Comparison of ENCODE assay signal across 27 cellular contexts in genomic region chr2:177249038-177249437, GRCh38. TPM values are rescaled to one million over a fixed set of nuclear protein-coding genes. Genes with fewer than 3 reads are reported as not detected.
DNase-seq lines count a peak whose midpoint lies in the region; ATAC-seq and TF ChIP-seq lines count a peak whose summit lies in the region.
"Had no signal": no experiment of that assay in that cellular context is flagged by ENCODE, and none has a peak within 500 bp of the region (broad histone marks: within the 10 kb centered on the region; RNA-seq: fewer than 3 reads in every experiment).

No MANE protein-coding gene starts in this region.

- H3K27ac Mint-ChIP-seq in activated naive CD4-positive, alpha-beta T cell treated with anti-CD3 and anti-CD28 coated beads, Interleukin-2, amount 50 U/mL, for 24 hours = peak overlapping the region; percentile 65
- H3K27ac Mint-ChIP-seq in activated T-helper 17 cell treated with anti-CD3 and anti-CD28 coated beads, Interleukin-2, amount 50 U/mL, for 72 hours = peak overlapping the region; percentile 33
- peak overlapping the region; percentile 57 for H3K27ac Mint-ChIP-seq in mesothelial cell of epicardium
- H3K27ac Mint-ChIP-seq in stimulated activated effector memory CD8-positive, alpha-beta T cell treated with anti-CD3 and anti-CD28 coated beads, Interleukin-12 subunit alpha, Interleukin-12 subunit beta, amount 100 ng/mL, for 72 hours = peak overlapping the region; percentile 70
- H3K27ac Mint-ChIP-seq: activated naive CD8-positive, alpha-beta T cell treated with anti-CD3 and anti-CD28 coated beads, Interleukin-2, amount 50 U/mL, for 24 hours; B cell; nephron had no signal

- no peak for TF ChIP-seq CTCF in mesothelial cell of epicardium (IDR thresholded peaks at IDR 0.05; ENCODE audit: unreplicated experiment)

- no peaks in the 10 kb centered on the region for H3K9me3 Mint-ChIP-seq in activated naive CD4-positive, alpha-beta T cell treated with anti-CD3 and anti-CD28 coated beads, Interleukin-2, amount 50 U/mL, for 24 hours
- no peaks in the 10 kb centered on the region for H3K9me3 Mint-ChIP-seq in activated T-helper 17 cell treated with anti-CD3 and anti-CD28 coated beads, Interleukin-2, amount 50 U/mL, for 72 hours
- H3K9me3 Mint-ChIP-seq in mesothelial cell of epicardium = no peaks in the 10 kb centered on the region
- H3K9me3 Mint-ChIP-seq in stimulated activated effector memory CD8-positive, alpha-beta T cell treated with anti-CD3 and anti-CD28 coated beads, Interleukin-12 subunit alpha, Interleukin-12 subunit beta, amount 100 ng/mL, for 72 hours = no peaks in the 10 kb centered on the region
- H3K9me3 Mint-ChIP-seq: activated naive CD8-positive, alpha-beta T cell treated with anti-CD3 and anti-CD28 coated beads, Interleukin-2, amount 50 U/mL, for 24 hours; activated T-helper 1 cell treated with anti-CD3 and anti-CD28 coated beads, Interleukin-12 subunit alpha, Interleukin-12 subunit beta, Interleukin-2, Interleukin-4 antibody, amounts not matched to agents 30 ng/mL and 10 ng/mL and 1 ng/mL, durations not matched to agents 14 hours and 24 hours and 36 hours; nephron had no signal

- no peak for ATAC-seq in activated T-helper 17 cell treated with anti-CD3 and anti-CD28 coated beads, Interleukin-2, amount 50 U/mL, for 72 hours (replicated peaks)
- no peak for ATAC-seq in stimulated activated effector memory CD8-positive, alpha-beta T cell treated with anti-CD3 and anti-CD28 coated beads, Interleukin-12 subunit alpha, Interleukin-12 subunit beta, amount 100 ng/mL, for 72 hours
- ATAC-seq in HG02571 (IDR thresholded peaks at IDR 0.05; ENCODE audit: unreplicated experiment) (no peak), HG03378 (IDR thresholded peaks at IDR 0.05; ENCODE audit: unreplicated experiment) (no peak)
- ATAC-seq: A549; activated naive CD8-positive, alpha-beta T cell treated with anti-CD3 and anti-CD28 coated beads, Interleukin-2, amount 50 U/mL, for 24 hours; left ventricle myocardium superior; right cardiac atrium; stimulated activated naive B cell treated with anti-CD40 and anti-IgM and Interleukin-4, amounts not matched to agents 10 μg/mL and 1 μg/mL and 100 μg/mL, for 72 hours had no signal

- no peak for DNase-seq in activated naive CD4-positive, alpha-beta T cell treated with anti-CD3 and anti-CD28 coated beads, Interleukin-2, amount 50 U/mL, for 16 hours
- DNase-seq in mesothelial cell of epicardium (ENCODE audit: low spot score in 2 of 2, unreplicated experiment in 2 of 2) (no peak), NCI-H1105 treated with DMSO at 0.1 percent for 48 hours (lab: John Stamatoyannopoulos, UW) (no peak)
- DNase-seq in stimulated activated effector memory CD8-positive, alpha-beta T cell treated with anti-CD3 and anti-CD28 coated beads, Interleukin-12 subunit alpha, Interleukin-12 subunit beta, amount 100 ng/mL, for 72 hours (ENCODE audit: low spot score in 2 of 2) = no peak
- DNase-seq: activated CD4-positive, alpha-beta T cell treated with anti-CD3 and anti-CD28 coated beads for 48 hours; activated naive CD8-positive, alpha-beta T cell treated with anti-CD3 and anti-CD28 coated beads, Interleukin-2, amount 50 U/mL, for 24 hours; left ventricle myocardium superior; NCI-H1105; NCI-H2029; NCI-H524 treated with DMSO at 0.1 percent for 48 hours; NK-92 treated with Interleukin-12 subunit alpha and Interleukin-12 subunit beta, amount 100 ng/mL, for 24 hours; PC-9; SHP77; stimulated activated CD4-positive, alpha-beta T cell treated with anti-CD3 and anti-CD28 coated beads, Interleukin-12 subunit alpha, Interleukin-12 subunit beta, amount 100 ng/mL, for 4 hours; stimulated activated CD4-positive, alpha-beta T cell treated with anti-CD3 and anti-CD28 coated beads, Interleukin-4, amount 100 ng/mL, for 1 hour; stimulated activated naive B cell treated with anti-CD40 and anti-IgM and Interleukin-4, amounts not matched to agents 10 μg/mL and 1 μg/mL and 100 μg/mL, for 72 hours; T-helper 9 cell; testis had no signal

- peaks cover 87% of the 10 kb centered on the region for H3K4me1 Mint-ChIP-seq in activated naive CD4-positive, alpha-beta T cell treated with anti-CD3 and anti-CD28 coated beads, Interleukin-2, amount 50 U/mL, for 24 hours
- peaks cover 45% of the 10 kb centered on the region for H3K4me1 Mint-ChIP-seq in activated T-helper 17 cell treated with anti-CD3 and anti-CD28 coated beads, Interleukin-2, amount 50 U/mL, for 72 hours
- H3K4me1 Mint-ChIP-seq in mesothelial cell of epicardium = peaks cover 42% of the 10 kb centered on the region
- H3K4me1 Mint-ChIP-seq in stimulated activated effector memory CD8-positive, alpha-beta T cell treated with anti-CD3 and anti-CD28 coated beads, Interleukin-12 subunit alpha, Interleukin-12 subunit beta, amount 100 ng/mL, for 72 hours = peaks cover 65% of the 10 kb centered on the region

- no peaks in the 10 kb centered on the region for H3K27me3 Mint-ChIP-seq in activated naive CD4-positive, alpha-beta T cell treated with anti-CD3 and anti-CD28 coated beads, Interleukin-2, amount 50 U/mL, for 24 hours
- H3K27me3 Mint-ChIP-seq in activated T-helper 17 cell treated with anti-CD3 and anti-CD28 coated beads, Interleukin-2, amount 50 U/mL, for 72 hours = no peaks in the 10 kb centered on the region
- no peaks in the 10 kb centered on the region for H3K27me3 Mint-ChIP-seq in mesothelial cell of epicardium (ENCODE audit: low read depth)
- H3K27me3 Mint-ChIP-seq: activated naive CD8-positive, alpha-beta T cell treated with anti-CD3 and anti-CD28 coated beads, Interleukin-2, amount 50 U/mL, for 24 hours; B cell; stimulated activated naive B cell treated with anti-CD40 and anti-IgM and Interleukin-4, amounts not matched to agents 10 μg/mL and 1 μg/mL and 100 μg/mL, for 72 hours had no signal

- H3K4me3 Mint-ChIP-seq in activated naive CD4-positive, alpha-beta T cell treated with anti-CD3 and anti-CD28 coated beads, Interleukin-2, amount 50 U/mL, for 24 hours = no peak overlapping the region
- no peak overlapping the region for H3K4me3 Mint-ChIP-seq in activated T-helper 17 cell treated with anti-CD3 and anti-CD28 coated beads, Interleukin-2, amount 50 U/mL, for 72 hours
- no peak overlapping the region for H3K4me3 Mint-ChIP-seq in mesothelial cell of epicardium
- no peak overlapping the region for H3K4me3 Mint-ChIP-seq in stimulated activated effector memory CD8-positive, alpha-beta T cell treated with anti-CD3 and anti-CD28 coated beads, Interleukin-12 subunit alpha, Interleukin-12 subunit beta, amount 100 ng/mL, for 72 hours
- H3K4me3 Mint-ChIP-seq: activated naive CD8-positive, alpha-beta T cell treated with anti-CD3 and anti-CD28 coated beads, Interleukin-2, amount 50 U/mL, for 24 hours; activated T-helper 1 cell treated with anti-CD3 and anti-CD28 coated beads, Interleukin-12 subunit alpha, Interleukin-12 subunit beta, Interleukin-2, Interleukin-4 antibody, amounts not matched to agents 30 ng/mL and 10 ng/mL and 1 ng/mL, durations not matched to agents 14 hours and 24 hours and 36 hours; B cell; nephron had no signal

- H3K36me3 Mint-ChIP-seq in activated naive CD4-positive, alpha-beta T cell treated with anti-CD3 and anti-CD28 coated beads, Interleukin-2, amount 50 U/mL, for 24 hours = peaks cover 27% of the 10 kb centered on the region
- peaks cover 57% of the 10 kb centered on the region for H3K36me3 Mint-ChIP-seq in activated T-helper 17 cell treated with anti-CD3 and anti-CD28 coated beads, Interleukin-2, amount 50 U/mL, for 72 hours (ENCODE audit: low read depth)
- H3K36me3 Mint-ChIP-seq in mesothelial cell of epicardium = peaks cover 12% of the 10 kb centered on the region
- H3K36me3 Mint-ChIP-seq in stimulated activated effector memory CD8-positive, alpha-beta T cell treated with anti-CD3 and anti-CD28 coated beads, Interleukin-12 subunit alpha, Interleukin-12 subunit beta, amount 100 ng/mL, for 72 hours = peaks cover 73% of the 10 kb centered on the region

RNA-seq across cellular contexts. Expression of gene NFE2L2, which starts 15.5 kb away (rescaled TPM):
- total RNA-seq in activated T-helper 17 cell treated with anti-CD3 and anti-CD28 coated beads, Interleukin-2, amount 50 U/mL, for 72 hours = 10 to 100 TPM; 39.3 to 49.4 TPM
- total RNA-seq in mesothelial cell of epicardium = 93.1 to 93.9 TPM (median 93.3 TPM) in 3 replicates

RNA-seq across cellular contexts. Expression of gene HNRNPA3, which starts 36.4 kb away (rescaled TPM):
- total RNA-seq in activated T-helper 17 cell treated with anti-CD3 and anti-CD28 coated beads, Interleukin-2, amount 50 U/mL, for 72 hours = 100 to 1,000 TPM; 120 to 260 TPM
- 264 to 274 TPM (median 269 TPM) in 3 replicates for total RNA-seq in mesothelial cell of epicardium
